In the genomic region with DNA sequence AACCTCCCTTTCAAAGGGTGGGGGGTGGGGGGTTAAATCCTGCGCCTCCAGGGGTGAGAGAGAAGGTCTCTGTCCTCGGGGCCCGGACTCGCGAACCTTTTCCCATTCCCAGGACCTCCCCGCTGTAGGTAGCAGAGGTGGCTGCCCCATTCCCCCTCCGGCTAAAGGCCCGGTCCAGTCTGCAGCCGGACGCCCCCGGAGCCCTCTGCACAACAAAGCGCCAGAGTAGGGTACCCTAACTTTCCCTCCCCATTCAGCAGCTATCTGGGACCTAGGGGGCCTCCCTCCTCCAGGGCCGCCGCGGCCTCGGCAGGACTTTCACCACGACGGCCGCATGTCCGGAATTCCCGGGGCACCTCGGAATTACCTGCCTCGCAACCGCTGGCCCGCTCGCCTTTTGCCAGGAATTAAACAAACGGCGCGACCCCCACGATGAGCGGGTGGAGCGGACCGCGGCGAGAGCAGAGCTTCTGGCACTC, we compare ENCODE assay signal across 8 cellular contexts. TPM values are rescaled to one million over a fixed set of nuclear protein-coding genes. Genes with fewer than 3 reads are reported as not detected.
DNase-seq lines count a peak whose midpoint lies in the region; ATAC-seq and TF ChIP-seq lines count a peak whose summit lies in the region.

No MANE protein-coding gene starts in this region.

- H3K79me2 ChIP-seq in parathyroid adenoma, result peaks cover 15% of the 10 kb centered on the region

- H3K4me1 Mint-ChIP-seq in activated T-cell treated with anti-CD3 and anti-CD28 coated beads, Interleukin-2, amount 50 U/mL, for 72 hours (ENCODE audit: low read depth), result peaks cover 30% of the 10 kb centered on the region

- H3K4me1 ChIP-seq in BE2C, result no peaks in the 10 kb centered on the region; the same call in none of the 2 replicates
- H3K4me1 ChIP-seq in parathyroid adenoma, result peaks cover 16% of the 10 kb centered on the region

- no peak for ATAC-seq in activated T-cell treated with anti-CD3 and anti-CD28 coated beads, Interleukin-2, amount 50 U/mL, for 72 hours (replicated peaks in 1 of 2)
- ATAC-seq in HG02678 (IDR thresholded peaks at IDR 0.05; ENCODE audit: unreplicated experiment) (no peak), HG02571 (IDR thresholded peaks at IDR 0.05; ENCODE audit: unreplicated experiment) (no peak), HG03280 (IDR thresholded peaks at IDR 0.05; ENCODE audit: unreplicated experiment) (no peak)

- no peaks in the 10 kb centered on the region for H3K9me3 Mint-ChIP-seq in activated T-cell treated with anti-CD3 and anti-CD28 coated beads, Interleukin-2, amount 50 U/mL, for 72 hours

- H3K4me3 Mint-ChIP-seq in activated T-cell treated with anti-CD3 and anti-CD28 coated beads, Interleukin-2, amount 50 U/mL, for 72 hours, result peak overlapping the region; percentile 88 to 97

- H3K4me2 ChIP-seq in parathyroid adenoma (ENCODE audit: low read length), result peak overlapping the region; percentile 91

- H3K9me3 ChIP-seq in BE2C, result no peaks in the 10 kb centered on the region
- no peaks in the 10 kb centered on the region for H3K9me3 ChIP-seq in parathyroid adenoma (ENCODE audit: control insufficient read depth, low read length)

- peak overlapping the region; percentile 85 for H2AFZ ChIP-seq in parathyroid adenoma

- peaks cover 3% of the 10 kb centered on the region for H3K27me3 Mint-ChIP-seq in activated T-cell treated with anti-CD3 and anti-CD28 coated beads, Interleukin-2, amount 50 U/mL, for 72 hours (ENCODE audit: low read depth)

- H3K27ac ChIP-seq in parathyroid adenoma, result peak overlapping the region; percentile 89

- DNase-seq in BE2C, result peak; percentile 24
- DNase-seq in HFF-Myc (ENCODE audit: extremely low read depth, low read depth), result no peak
- DNase-seq in activated T-cell treated with anti-CD3 and anti-CD28 coated beads, Interleukin-2, amount 50 U/mL, for 72 hours, result no peak
- peak; percentile 28 for DNase-seq in germinal center (ENCODE audit: low spot score)

- peak overlapping the region; percentile 98 for H3K4me3 ChIP-seq in BE2C (ENCODE audit: low read depth, low read length)
- H3K4me3 ChIP-seq in HFF-Myc (replicated peaks; ENCODE audit: low read depth, low read length), result peak overlapping the region; percentile 79
- H3K4me3 ChIP-seq in parathyroid adenoma (ENCODE audit: low read depth, low read length), result peak overlapping the region; percentile 86

- H3K9ac ChIP-seq in parathyroid adenoma, result peak overlapping the region; percentile 32

- H3K27me3 ChIP-seq in BE2C, result peaks cover 31% of the 10 kb centered on the region
- H3K27me3 ChIP-seq in parathyroid adenoma (ENCODE audit: control insufficient read depth, insufficient read depth, low read length), result no peaks in the 10 kb centered on the region

- peaks cover 24% of the 10 kb centered on the region for H3K36me3 ChIP-seq in BE2C
- H3K36me3 ChIP-seq in parathyroid adenoma (ENCODE audit: control insufficient read depth, insufficient read depth, low read length), result no peaks in the 10 kb centered on the region

- TF ChIP-seq CTCF in BE2C (IDR thresholded peaks at IDR 0.05; ENCODE audit: low read depth, low read length), result no peak
- no peak for TF ChIP-seq CTCF in HFF-Myc (IDR thresholded peaks at IDR 0.05; ENCODE audit: low read depth, low read length, missing control alignments)
- TF ChIP-seq CTCF in parathyroid adenoma (IDR thresholded peaks at IDR 0.05), result no peak

- peaks cover 29 to 35% of the 10 kb centered on the region in 2 donors for H3K36me3 Mint-ChIP-seq in activated T-cell treated with anti-CD3 and anti-CD28 coated beads, Interleukin-2, amount 50 U/mL, for 72 hours (ENCODE audit: insufficient read depth in 2 of 2)

- peak overlapping the region; percentile 69 for H3K27ac Mint-ChIP-seq in activated T-cell treated with anti-CD3 and anti-CD28 coated beads, Interleukin-2, amount 50 U/mL, for 72 hours

RNA-seq across cellular contexts. Expression of a gene that starts 1.7 kb away (rescaled TPM):
- polyA plus RNA-seq in BE2C (2012; ENCODE audit: insufficient read depth, insufficient read length, low read depth), result 17.2 TPM
- 100 to 1,000 TPM; 213 to 256 TPM for total RNA-seq in activated T-cell treated with anti-CD3 and anti-CD28 coated beads, Interleukin-2, amount 50 U/mL, for 72 hours

Comparison
In these comparisons a context has a peak if more than half of its experiments do, and no peak if none do; other contexts are left out.
1. DNase-seq: peak in BE2C (single experiment) and germinal center (single experiment); none in HFF-Myc (single experiment) and activated T-cell treated with anti-CD3 and anti-CD28 coated beads, Interleukin-2, amount 50 U/mL, for 72 hours (0 of 2).
2. Peak in every context shown above with its lines, with median percentiles within 50 percentile points of each other: H3K4me3 ChIP-seq.